Comparison of ENCODE assay signal across 22 cellular contexts in the genomic region with DNA sequence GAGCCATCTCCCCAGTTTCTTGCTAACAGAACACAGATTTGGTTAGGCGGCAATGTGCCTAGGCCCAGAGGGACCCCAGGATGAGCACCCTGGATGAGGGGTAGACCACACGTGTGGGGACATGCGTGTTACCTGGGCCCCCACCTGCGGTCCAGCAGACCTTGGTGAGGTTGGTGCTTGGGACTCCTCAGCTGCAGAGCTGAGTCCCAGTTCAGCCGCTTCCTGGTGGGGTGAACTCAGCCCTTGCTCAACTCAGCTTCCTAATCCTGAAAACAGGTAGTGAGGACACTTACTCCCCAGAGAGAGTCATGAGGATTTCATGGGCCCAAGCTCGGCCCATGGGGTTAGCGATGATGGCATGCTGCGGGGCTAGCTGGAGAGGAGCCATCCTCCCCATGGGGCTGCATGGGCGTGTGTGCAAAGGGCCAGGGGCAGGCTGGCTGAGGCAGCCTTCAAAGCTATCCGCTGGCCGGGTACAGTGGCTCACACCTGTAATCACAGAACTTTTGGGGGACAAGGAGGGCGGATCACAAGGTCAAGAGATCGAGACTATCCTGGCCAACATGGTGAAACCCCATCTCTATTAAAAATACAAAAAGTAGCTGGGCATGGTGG. TPM values are rescaled to one million over a fixed set of nuclear protein-coding genes. Genes with fewer than 3 reads are reported as not detected.
DNase-seq lines count a peak whose midpoint lies in the region; ATAC-seq, FAIRE-seq and TF ChIP-seq lines count a peak whose summit lies in the region.
"Had no signal": no experiment of that assay in that cellular context is flagged by ENCODE, and none has a peak within 500 bp of the region (broad histone marks: within the 10 kb centered on the region; RNA-seq: fewer than 3 reads in every experiment).

No MANE protein-coding gene starts in this region.

- intact Hi-C loops in lower lobe of right lung (cut with DNase I) = no loop called here
- intact Hi-C loops in spleen (cut with DNase I; ENCODE audit: low total_unique reads) = no loop called here

- H3K27me3 ChIP-seq in bronchial epithelial cell (ENCODE audit: control insufficient read depth, insufficient read depth, low read length) (peaks cover 4% of the 10 kb centered on the region), lower lobe of right lung (ENCODE audit: low read depth) (peaks cover 4% of the 10 kb centered on the region), spleen (replicated peaks in 1 of 7) (peaks cover 0 to 49% (median 0%) of the 10 kb centered on the region in 7 donors)

- WGBS in spleen, 5 donors = 80 to 94% (median 83%) methylated on average over 10 to 13 of the region's 13 CpGs

- H3K9me3 ChIP-seq in HEK293 (ENCODE audit: control insufficient read depth, insufficient read depth, low read depth, low read length) (no peaks in the 10 kb centered on the region), lower lobe of right lung (no peaks in the 10 kb centered on the region), spleen (no peaks in the 10 kb centered on the region)
- H3K9me3 ChIP-seq: breast epithelium, heart right ventricle had no signal

- H3K27ac ChIP-seq in HEK293 (ENCODE audit: extremely low read depth, low read depth, low read length) (no peak overlapping the region), lower lobe of right lung (no peak overlapping the region), spleen (no peak overlapping the region)

- TF ChIP-seq POLR2A in spleen (IDR thresholded peaks at IDR 0.05) (no peak), GM12892 (IDR thresholded peaks at IDR 0.05; ENCODE audit: low read depth, low read length) (no peak)

- H3K4me3 ChIP-seq in HEK293 (ENCODE audit: low read depth, low read length) = no peak overlapping the region
- H3K4me3 ChIP-seq in bronchial epithelial cell (ENCODE audit: low read depth, low read length) = no peak overlapping the region
- no peak overlapping the region for H3K4me3 ChIP-seq in lower lobe of right lung
- no peak overlapping the region for H3K4me3 ChIP-seq in spleen
- H3K4me3 ChIP-seq: heart right ventricle had no signal

- no peak for ATAC-seq in lower lobe of right lung
- ATAC-seq: activated CD8-positive, alpha-beta T cell treated with anti-CD3 and anti-CD28 coated beads, Interleukin-2, amount 10 ng/mL, durations not matched to agents 7 days and 5 days; heart right ventricle; stimulated activated naive CD8-positive, alpha-beta T cell treated with anti-CD3 and anti-CD28 coated beads, Interleukin-15, Interleukin-2, amounts not matched to agents 100 U/mL and 50 U/mL, for 24 hours had no signal

- CTCF ChIA-PET in HEK293 (lab: Yijun Ruan, JAX) = interaction anchor here (1.1 kb wide), 1 partner anchor 21 kb away, joined by 3 read pairs; no protein-coding TSS in a partner anchor

- H3K4me1 ChIP-seq in HEK293 (ENCODE audit: control insufficient read depth, insufficient read depth, low read length) = no peaks in the 10 kb centered on the region; the same call in 1 of the 2 replicates
- peaks cover 26% of the 10 kb centered on the region for H3K4me1 ChIP-seq in lower lobe of right lung
- peaks cover 0 to 19% (median 8%) of the 10 kb centered on the region in 6 donors for H3K4me1 ChIP-seq in spleen

- POLR2A ChIA-PET in HEK293 (lab: Yijun Ruan, JAX) = no interaction called here

- no peak for DNase-seq in bronchial epithelial cell (ENCODE audit: low read depth)
- DNase-seq in lower lobe of right lung = peak; percentile 21
- DNase-seq in spleen = peak; percentile 53
- no peak for DNase-seq in GM12892 (ENCODE audit: insufficient read length)
- DNase-seq in superior temporal gyrus (ENCODE audit: extremely low spot score) = no peak
- DNase-seq in frontal cortex (ENCODE audit: low spot score in 2 of 2) = no peak
- DNase-seq in NCI-H1417 treated with DMSO at 0.1 percent for 48 hours (lab: John Stamatoyannopoulos, UW) = no peak
- DNase-seq: activated B cell treated with CpG ODN at 0.5 μM for 24 hours; activated CD8-positive, alpha-beta T cell treated with anti-CD3 and anti-CD28 coated beads, Interleukin-2, amount 10 ng/mL, durations not matched to agents 7 days and 5 days; activated T-cell treated with anti-CD3 and anti-CD28 coated beads, Interleukin-2, amount 50 U/mL, for 1 hour; GOT3; midbrain; NCI-H1105; NK-92 treated with Interleukin-12 subunit alpha and Interleukin-12 subunit beta, amount 100 ng/mL, for 24 hours; stimulated activated CD4-positive, alpha-beta T cell treated with anti-CD3 and anti-CD28 coated beads, Interleukin-12 subunit alpha, Interleukin-12 subunit beta, amount 100 ng/mL, for 4 hours; stimulated activated CD4-positive, alpha-beta T cell treated with anti-CD3 and anti-CD28 coated beads, Interleukin-4, amount 100 ng/mL, for 4 hours; stimulated activated naive CD8-positive, alpha-beta T cell treated with anti-CD3 and anti-CD28 coated beads, Interleukin-15, Interleukin-2, amounts not matched to agents 100 U/mL and 50 U/mL, for 24 hours had no signal

- TF ChIP-seq CTCF in HEK293 (tag by site-specific recombination; IDR thresholded peaks at IDR 0.05) (no peak), bronchial epithelial cell (IDR thresholded peaks at IDR 0.05; ENCODE audit: insufficient read depth, low read length, severe bottlenecking) (no peak), lower lobe of right lung (IDR thresholded peaks at IDR 0.05) (no peak), spleen (IDR thresholded peaks at IDR 0.05 in 8 of 11, conservative IDR thresholded peaks at IDR 0.05 in 3 of 11) (no peak)

- FAIRE-seq in bronchial epithelial cell (lab: Jason Lieb, UNC) (peak; percentile 91), GM12892 (lab: Jason Lieb, UNC) (no peak), frontal cortex (lab: Jason Lieb, UNC) (no peak)
- FAIRE-seq: RCC 7860 had no signal

- no peaks in the 10 kb centered on the region for H3K36me3 ChIP-seq in HEK293 (ENCODE audit: control insufficient read depth in 2 of 2, insufficient read depth in 1 of 2, low read length in 2 of 2)
- H3K36me3 ChIP-seq in bronchial epithelial cell (ENCODE audit: control insufficient read depth, insufficient read depth, low read length) = no peaks in the 10 kb centered on the region
- H3K36me3 ChIP-seq in lower lobe of right lung = no peaks in the 10 kb centered on the region
- no peaks in the 10 kb centered on the region for H3K36me3 ChIP-seq in spleen
- H3K36me3 ChIP-seq: breast epithelium, heart right ventricle had no signal

TF ChIP-seq in HEK293, 187 proteins besides CTCF, POLR2A, EP300 and RAD21:
- TF ChIP-seq ZNF155 (tag by site-specific recombination; IDR thresholded peaks at IDR 0.05) = no peak
- TF ChIP-seq ZNF623 (tag by site-specific recombination; IDR thresholded peaks at IDR 0.05) = peak; percentile 63
- no peak for TF ChIP-seq ZNF366 (tag by site-specific recombination; conservative IDR thresholded peaks at IDR 0.05)
- no peak for TF ChIP-seq ZNF792 (tag by site-specific recombination; IDR thresholded peaks at IDR 0.05)

RNA-seq across cellular contexts. Expression of a gene that starts 46.9 kb away (rescaled TPM):
- total RNA-seq in bronchial epithelial cell = under 0.01 and 0.26 TPM in 2 replicates
- total RNA-seq in lower lobe of right lung = 0.32 TPM
- under 1 TPM; 0.11 to 0.47 (median 0.26) TPM for total RNA-seq in spleen
- polyA plus RNA-seq in spleen = under 1 TPM; 0.10 to 0.35 (median 0.15) TPM
- not detected for polyA plus RNA-seq in GM12892 (2012; ENCODE audit: missing spikeins)
- 20.8 TPM for total RNA-seq in frontal cortex
- total RNA-seq: activated B cell treated with CpG ODN at 0.5 μM for 24 hours; activated CD8-positive, alpha-beta T cell treated with anti-CD3 and anti-CD28 coated beads, Interleukin-2, amount 10 ng/mL, durations not matched to agents 7 days and 5 days had no signal
- polyA plus RNA-seq: CD14-positive monocyte had no signal

Comparison
In these comparisons a context has a peak if more than half of its experiments do, and no peak if none do; other contexts are left out.
1. DNase-seq: peak in lower lobe of right lung (single experiment) and spleen (single experiment); none in bronchial epithelial cell (single experiment), GM12892 (single experiment), superior temporal gyrus (single experiment), frontal cortex (0 of 2) and NCI-H1417 treated with DMSO at 0.1 percent for 48 hours (single experiment).
2. RNA of a gene that starts 46.9 kb away (total RNA-seq): 20.8 TPM in frontal cortex (single experiment); 0.32 TPM in lower lobe of right lung (single experiment), under 0.01 to 0.26 TPM in bronchial epithelial cell and 0.11 to 0.47 TPM in spleen; every median in the first group is over 10 times any median in the second.